Comparison of ENCODE assay signal across 1 cellular context in genomic region chr17:83078378-83079339, GRCh38.
TF ChIP-seq lines count a peak whose summit lies in the region.

No MANE protein-coding gene starts in this region.

TF ChIP-seq in IMR-90, 13 proteins besides CTCF, POLR2A, EP300 and RAD21 (continued from another document):
- TF ChIP-seq CEBPB (IDR thresholded peaks at IDR 0.05; ENCODE audit: low read depth, low read length) (no peak), RCOR1 (IDR thresholded peaks at IDR 0.05; ENCODE audit: insufficient replicate concordance, low read length) (no peak)
